Comparison of ENCODE assay signal across 11 cellular contexts in the genomic region with DNA sequence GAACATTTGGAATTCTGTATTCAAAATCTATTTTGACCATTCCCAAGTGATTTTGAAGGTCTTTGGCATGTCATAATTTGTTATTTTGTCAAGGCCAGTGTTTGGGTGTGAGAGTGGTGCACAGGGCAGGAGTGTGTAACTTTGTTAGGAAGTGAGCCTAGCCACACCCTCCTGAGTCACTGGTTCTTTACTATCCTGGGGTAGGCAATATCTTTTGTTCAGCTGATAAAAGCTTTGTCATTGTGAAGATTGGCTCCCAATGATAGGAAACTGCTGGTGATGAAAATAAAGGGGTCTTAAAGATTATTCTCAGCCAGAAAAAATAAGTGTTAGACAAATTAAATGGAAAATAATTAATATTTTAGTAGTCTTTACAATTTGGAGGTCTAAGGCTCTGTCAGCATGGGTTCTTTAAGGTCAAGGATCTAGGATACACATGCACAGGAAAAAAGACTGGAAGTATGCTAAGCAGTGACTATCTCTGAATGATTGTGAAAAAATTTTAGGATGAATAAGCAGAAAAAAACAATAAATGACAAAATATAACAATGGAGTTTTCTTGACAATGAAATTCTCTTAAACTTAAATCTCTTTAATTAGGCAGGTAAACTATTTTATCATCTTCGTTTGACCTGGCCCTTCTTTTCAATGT. TPM values are rescaled to one million over a fixed set of nuclear protein-coding genes. Genes with fewer than 3 reads are reported as not detected.
DNase-seq lines count a peak whose midpoint lies in the region; ATAC-seq, FAIRE-seq and TF ChIP-seq lines count a peak whose summit lies in the region.
"Had no signal": no experiment of that assay in that cellular context is flagged by ENCODE, and none has a peak within 500 bp of the region (broad histone marks: within the 10 kb centered on the region; RNA-seq: fewer than 3 reads in every experiment).

No MANE protein-coding gene starts in this region.

- POLR2A ChIA-PET in OCI-LY7 (lab: Charles Lee): no interaction called here

- H3K4me3 ChIP-seq in astrocyte (ENCODE audit: insufficient read depth, low read depth, low read length): no peak overlapping the region
- H3K4me3 ChIP-seq in OCI-LY7 (ENCODE audit: low read depth, low read length, poor library complexity, severe bottlenecking): no peak overlapping the region
- H3K4me3 ChIP-seq: vagina had no signal

- no peaks in the 10 kb centered on the region for H3K9me2 ChIP-seq in OCI-LY7 (ENCODE audit: insufficient read depth, low read length)

- peak overlapping the region; percentile 10 for H3K27ac ChIP-seq in astrocyte (ENCODE audit: low read depth, low read length)
- H3K27ac ChIP-seq in OCI-LY7 (ENCODE audit: low read depth, low read length, poor library complexity, severe bottlenecking): no peak overlapping the region
- H3K27ac ChIP-seq: vagina had no signal

- H3K9me3 ChIP-seq in astrocyte (ENCODE audit: insufficient read depth, low read depth, low read length): no peaks in the 10 kb centered on the region
- no peaks in the 10 kb centered on the region for H3K9me3 ChIP-seq in OCI-LY7 (ENCODE audit: low read length)
- H3K9me3 ChIP-seq: vagina had no signal

- peaks cover 11% of the 10 kb centered on the region for H3K36me3 Mint-ChIP-seq in astrocyte (ENCODE audit: low read depth, unreplicated experiment)
- H3K36me3 Mint-ChIP-seq in stimulated activated memory B cell treated with anti-CD40 and anti-IgM and Interleukin-4, amounts not matched to agents 10 μg/mL and 1 μg/mL and 100 μg/mL, for 72 hours: peaks cover 24% of the 10 kb centered on the region

- peak overlapping the region; percentile 8 for H3K4me3 Mint-ChIP-seq in astrocyte (ENCODE audit: unreplicated experiment)
- no peak overlapping the region for H3K4me3 Mint-ChIP-seq in stimulated activated memory B cell treated with anti-CD40 and anti-IgM and Interleukin-4, amounts not matched to agents 10 μg/mL and 1 μg/mL and 100 μg/mL, for 72 hours

- peak overlapping the region; percentile 24 for H3K27ac Mint-ChIP-seq in astrocyte (ENCODE audit: unreplicated experiment)
- H3K27ac Mint-ChIP-seq in stimulated activated memory B cell treated with anti-CD40 and anti-IgM and Interleukin-4, amounts not matched to agents 10 μg/mL and 1 μg/mL and 100 μg/mL, for 72 hours: no peak overlapping the region

- H3K4me2 ChIP-seq in astrocyte (ENCODE audit: low read length) (peak overlapping the region; percentile 50), OCI-LY7 (ENCODE audit: low read length) (no peak overlapping the region)

- H3K9ac ChIP-seq in astrocyte (ENCODE audit: low read length): no peak overlapping the region

- peaks cover 21% of the 10 kb centered on the region for H3K4me1 Mint-ChIP-seq in astrocyte (ENCODE audit: low read depth, unreplicated experiment)
- H3K4me1 Mint-ChIP-seq in stimulated activated memory B cell treated with anti-CD40 and anti-IgM and Interleukin-4, amounts not matched to agents 10 μg/mL and 1 μg/mL and 100 μg/mL, for 72 hours: peaks cover 32% of the 10 kb centered on the region

- H4K20me1 ChIP-seq in astrocyte (ENCODE audit: insufficient read depth, low read length): peaks cover 63% of the 10 kb centered on the region
- peaks cover 25% of the 10 kb centered on the region for H4K20me1 ChIP-seq in OCI-LY7 (ENCODE audit: insufficient read depth, low read length)

- H3K9me3 Mint-ChIP-seq in astrocyte (ENCODE audit: unreplicated experiment): no peaks in the 10 kb centered on the region
- H3K9me3 Mint-ChIP-seq in stimulated activated memory B cell treated with anti-CD40 and anti-IgM and Interleukin-4, amounts not matched to agents 10 μg/mL and 1 μg/mL and 100 μg/mL, for 72 hours: no peaks in the 10 kb centered on the region

- no peaks in the 10 kb centered on the region for H3K27me3 ChIP-seq in astrocyte (ENCODE audit: insufficient read depth, low read length)
- H3K27me3 ChIP-seq: vagina had no signal

- H3K27me3 Mint-ChIP-seq in astrocyte (ENCODE audit: low read depth, unreplicated experiment): no peaks in the 10 kb centered on the region
- no peaks in the 10 kb centered on the region for H3K27me3 Mint-ChIP-seq in stimulated activated memory B cell treated with anti-CD40 and anti-IgM and Interleukin-4, amounts not matched to agents 10 μg/mL and 1 μg/mL and 100 μg/mL, for 72 hours

- H2AFZ ChIP-seq in astrocyte (ENCODE audit: low read depth, low read length): no peak overlapping the region
- no peak overlapping the region for H2AFZ ChIP-seq in OCI-LY7 (ENCODE audit: low read length)

- BruUV-seq in OCI-LY7 (replicated peaks; lab: Mats Ljungman, UMichigan): no TSS peak

- H3K4me1 ChIP-seq in astrocyte (ENCODE audit: insufficient read depth, low read length) (peaks cover 20% of the 10 kb centered on the region), OCI-LY7 (ENCODE audit: insufficient read depth, low read length, poor library complexity, severe bottlenecking) (peaks cover 28% of the 10 kb centered on the region)

- H3K79me2 ChIP-seq in astrocyte (ENCODE audit: insufficient read depth, low read length): peaks cover 85% of the 10 kb centered on the region
- peaks cover 56% of the 10 kb centered on the region for H3K79me2 ChIP-seq in OCI-LY7 (ENCODE audit: insufficient read depth, low read depth, low read length)

- intact Hi-C loops in OCI-LY7 (cut with micrococcal nuclease; ENCODE audit: unreplicated experiment): no loop called here

- peak; percentile 50 for FAIRE-seq in astrocyte (lab: Jason Lieb, UNC)

- H3K36me3 ChIP-seq in astrocyte (ENCODE audit: insufficient read depth, low read length): peaks cover 16% of the 10 kb centered on the region
- peaks cover 63% of the 10 kb centered on the region for H3K36me3 ChIP-seq in OCI-LY7 (ENCODE audit: insufficient read depth, low read length)

- TF ChIP-seq CTCF in astrocyte (IDR thresholded peaks at IDR 0.05; ENCODE audit: insufficient read depth, low read depth, low read length): no peak
- no peak for TF ChIP-seq CTCF in OCI-LY7 (conservative IDR thresholded peaks at IDR 0.05; ENCODE audit: low read length)

- DNase-seq in AG20443 (ENCODE audit: low spot score): peak; percentile 63
- peak; percentile 73 for DNase-seq in HT1080 (ENCODE audit: low read depth)
- no peak for DNase-seq in astrocyte (ENCODE audit: low read depth)
- DNase-seq in kidney tubule cell (ENCODE audit: low spot score): peak; percentile 31
- no peak for DNase-seq in OCI-LY7 (ENCODE audit: low spot score)
- no peak for DNase-seq in T-helper 2 cell
- DNase-seq: hypothalamus, MM.1S had no signal

- ATAC-seq in stimulated activated memory B cell treated with anti-CD40 and anti-IgM and Interleukin-4, amounts not matched to agents 10 μg/mL and 1 μg/mL and 100 μg/mL, for 72 hours: no peak
- no peak for ATAC-seq in GM18502 (IDR thresholded peaks at IDR 0.05; ENCODE audit: poor library complexity, unreplicated experiment)

- CTCF ChIA-PET in OCI-LY7 (lab: Charles Lee; ENCODE audit: unreplicated experiment): no interaction called here

RNA-seq across cellular contexts. Expression of gene UBN1, which starts 5.1 kb away (rescaled TPM):
- 28.4 and 36.2 TPM in 2 replicates for total RNA-seq in HT1080 (2014; rRNA removed; shearing (Covaris generic))
- 29.5 and 36.0 TPM in 2 replicates for polyA plus RNA-seq in HT1080 (2015; cell fraction: cytosol; rRNA removed)
- polyA plus RNA-seq in HT1080 (2015; cell fraction: nucleus; rRNA removed): 71.0 and 78.5 TPM in 2 replicates
- total RNA-seq in astrocyte (42.9 and 45.3 TPM in 2 replicates), OCI-LY7 (2022) (53.0 and 53.3 TPM in 2 replicates)
- 35.8 and 37.2 TPM in 2 replicates for total RNA-seq in OCI-LY7 (2014; rRNA removed; shearing (Covaris generic))

RNA-seq across cellular contexts. Expression of gene GLYR1, which starts 5.3 kb away (rescaled TPM):
- 42.4 and 45.8 TPM in 2 replicates for total RNA-seq in HT1080 (2014; rRNA removed; shearing (Covaris generic))
- polyA plus RNA-seq in HT1080 (2015; cell fraction: cytosol; rRNA removed): 43.1 and 45.7 TPM in 2 replicates
- polyA plus RNA-seq in HT1080 (2015; cell fraction: nucleus; rRNA removed): 73.0 and 85.7 TPM in 2 replicates
- total RNA-seq in astrocyte (69.9 and 77.8 TPM in 2 replicates), OCI-LY7 (2022) (95.6 and 113 TPM in 2 replicates)
- total RNA-seq in OCI-LY7 (2014; rRNA removed; shearing (Covaris generic)): 48.4 and 54.4 TPM in 2 replicates

RNA-seq across cellular contexts. Expression of gene ROGDI, which starts 49.9 kb away (rescaled TPM):
- 5.7 and 7.6 TPM in 2 replicates for total RNA-seq in HT1080 (2014; rRNA removed; shearing (Covaris generic))
- 7.2 and 7.4 TPM in 2 replicates for polyA plus RNA-seq in HT1080 (2015; cell fraction: cytosol; rRNA removed)
- 16.3 and 19.3 TPM in 2 replicates for polyA plus RNA-seq in HT1080 (2015; cell fraction: nucleus; rRNA removed)
- total RNA-seq in astrocyte: 33.6 and 38.0 TPM in 2 replicates
- 2.9 and 6.3 TPM in 2 replicates for total RNA-seq in OCI-LY7 (2014; rRNA removed; shearing (Covaris generic))
- total RNA-seq in OCI-LY7 (2022): 7.1 and 7.6 TPM in 2 replicates

RNA-seq across cellular contexts. Expression of gene SMIM22, which starts 57.2 kb away (rescaled TPM):
- not detected in 2 replicates for total RNA-seq in HT1080 (2014; rRNA removed; shearing (Covaris generic))
- 5.1 TPM in 1 of 2 replicates, not detected in the other for polyA plus RNA-seq in HT1080 (2015; cell fraction: cytosol; rRNA removed)
- polyA plus RNA-seq in HT1080 (2015; cell fraction: nucleus; rRNA removed): not detected in 2 replicates
- total RNA-seq in astrocyte: not detected in 2 replicates
- total RNA-seq in OCI-LY7 (2014; rRNA removed; shearing (Covaris generic)): not detected in 2 replicates
- not detected in 2 replicates for total RNA-seq in OCI-LY7 (2022)
- total RNA-seq: vagina had no signal

Comparison
In these comparisons a context has a peak if more than half of its experiments do, and no peak if none do; other contexts are left out.
1. DNase-seq: peak in AG20443 (single experiment), HT1080 (single experiment) and kidney tubule cell (single experiment); none in astrocyte (single experiment), OCI-LY7 (single experiment) and T-helper 2 cell (0 of 5).